Comparison of ENCODE assay signal across 32 cellular contexts in the genomic region with DNA sequence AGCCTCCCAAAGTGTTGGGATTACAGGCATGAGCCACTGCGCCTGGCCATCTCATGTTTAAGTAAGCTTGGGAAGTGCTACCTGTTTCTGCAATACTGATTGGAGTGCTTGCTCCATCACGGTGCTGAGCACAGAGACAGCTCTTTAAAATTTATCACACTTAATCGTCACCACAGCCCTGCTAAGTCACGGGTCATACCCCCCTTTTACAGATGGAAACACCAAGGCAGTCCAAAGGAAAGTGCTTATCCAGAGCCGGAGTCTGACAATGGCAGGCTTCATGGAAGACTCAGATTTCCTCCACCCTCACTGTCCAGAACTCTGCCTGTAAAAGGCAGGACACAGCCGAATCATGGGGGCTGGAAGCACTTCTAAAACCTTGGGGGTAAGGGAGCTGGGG. TPM values are rescaled to one million over a fixed set of nuclear protein-coding genes. Genes with fewer than 3 reads are reported as not detected.
"Had no signal": no experiment of that assay in that cellular context is flagged by ENCODE, and none has a peak within 500 bp of the region (broad histone marks: within the 10 kb centered on the region; RNA-seq: fewer than 3 reads in every experiment).

No MANE protein-coding gene starts in this region.

- H3K4me1 Mint-ChIP-seq: activated T-helper 17 cell treated with anti-CD3 and anti-CD28 coated beads, Interleukin-2, amount 50 U/mL, for 72 hours had no signal

- H3K4me1 ChIP-seq: breast epithelium had no signal

- H3K27me3 ChIP-seq: adrenal gland, breast epithelium had no signal

- H3K36me3 ChIP-seq: adrenal gland, breast epithelium had no signal

- DNase-seq: activated CD4-positive, alpha-beta memory T cell treated with anti-CD3 and anti-CD28 coated beads, Interleukin-2, amount 10 ng/mL, durations not matched to agents 7 days and 5 days; activated CD4-positive, alpha-beta T cell treated with anti-CD3 and anti-CD28 coated beads for 36 hours; activated CD4-positive, alpha-beta T cell treated with anti-CD3 and anti-CD28 coated beads, Interleukin-2, amount 50 U/mL, for 1 hour; activated gamma-delta T cell; activated naive CD4-positive, alpha-beta T cell treated with anti-CD3 and anti-CD28 coated beads, Interleukin-2, amount 10 ng/mL, durations not matched to agents 7 days and 5 days; activated naive CD8-positive, alpha-beta T cell treated with anti-CD3 and anti-CD28 coated beads, Interleukin-2, amount 10 ng/mL, durations not matched to agents 7 days and 5 days; activated T-cell treated with anti-CD3 and anti-CD28 coated beads for 4 hours; activated T-cell treated with anti-CD3 and anti-CD28 coated beads, Interleukin-2, amount 50 U/mL, for 48 hours; adrenal gland; anterior cingulate cortex; caudate nucleus; NCI-H1092; NCI-H1417; NCI-H1694; NCI-H2029; NCI-H2107; NCI-H2171 treated with DMSO at 0.1 percent for 48 hours; NCI-H226; NCI-H526; NCI-H774; SIG-M5; T-helper 1 cell had no signal

- H3K27ac Mint-ChIP-seq: activated CD4-positive, alpha-beta memory T cell treated with anti-CD3 and anti-CD28 coated beads, Interleukin-2, amount 10 ng/mL, durations not matched to agents 7 days and 5 days; activated CD4-positive, alpha-beta T cell treated with anti-CD3 and anti-CD28 coated beads for 36 hours; activated naive CD4-positive, alpha-beta T cell treated with anti-CD3 and anti-CD28 coated beads, Interleukin-2, amount 10 ng/mL, durations not matched to agents 7 days and 5 days; activated T-helper 17 cell treated with anti-CD3 and anti-CD28 coated beads, Interleukin-2, amount 50 U/mL, for 72 hours had no signal

- H3K27ac ChIP-seq: adrenal gland, breast epithelium, SK-N-MC, VCaP had no signal

- ATAC-seq: activated CD4-positive, alpha-beta T cell treated with anti-CD3 and anti-CD28 coated beads for 36 hours; activated T-helper 17 cell treated with anti-CD3 and anti-CD28 coated beads, Interleukin-2, amount 50 U/mL, for 72 hours had no signal

- H3K4me3 ChIP-seq: adrenal gland, breast epithelium, SK-N-MC had no signal

- H3K9me3 Mint-ChIP-seq: activated CD4-positive, alpha-beta memory T cell treated with anti-CD3 and anti-CD28 coated beads, Interleukin-2, amount 10 ng/mL, durations not matched to agents 7 days and 5 days; activated naive CD4-positive, alpha-beta T cell treated with anti-CD3 and anti-CD28 coated beads, Interleukin-2, amount 10 ng/mL, durations not matched to agents 7 days and 5 days; activated naive CD8-positive, alpha-beta T cell treated with anti-CD3 and anti-CD28 coated beads, Interleukin-2, amount 10 ng/mL, durations not matched to agents 7 days and 5 days; activated T-helper 17 cell treated with anti-CD3 and anti-CD28 coated beads, Interleukin-2, amount 50 U/mL, for 72 hours had no signal

- H3K27me3 Mint-ChIP-seq: activated CD4-positive, alpha-beta T cell treated with anti-CD3 and anti-CD28 coated beads for 36 hours; activated T-helper 17 cell treated with anti-CD3 and anti-CD28 coated beads, Interleukin-2, amount 50 U/mL, for 72 hours had no signal

- H3K9me3 ChIP-seq: adrenal gland, breast epithelium had no signal

- H3K4me3 Mint-ChIP-seq: activated CD4-positive, alpha-beta memory T cell treated with anti-CD3 and anti-CD28 coated beads, Interleukin-2, amount 10 ng/mL, durations not matched to agents 7 days and 5 days; activated CD4-positive, alpha-beta T cell treated with anti-CD3 and anti-CD28 coated beads for 36 hours; activated naive CD4-positive, alpha-beta T cell treated with anti-CD3 and anti-CD28 coated beads, Interleukin-2, amount 10 ng/mL, durations not matched to agents 7 days and 5 days; activated naive CD8-positive, alpha-beta T cell treated with anti-CD3 and anti-CD28 coated beads, Interleukin-2, amount 10 ng/mL, durations not matched to agents 7 days and 5 days; activated T-helper 17 cell treated with anti-CD3 and anti-CD28 coated beads, Interleukin-2, amount 50 U/mL, for 72 hours had no signal

RNA-seq across cellular contexts. Expression of gene C22orf15, which starts 2.7 kb away (rescaled TPM):
- total RNA-seq: activated T-helper 17 cell treated with anti-CD3 and anti-CD28 coated beads, Interleukin-2, amount 50 U/mL, for 72 hours; breast epithelium; cerebellum; MCF 10A; NCI-H460; RPMI7951 had no signal

RNA-seq across cellular contexts. Expression of gene VPREB3, which starts 5.8 kb away (rescaled TPM):
- total RNA-seq: activated CD4-positive, alpha-beta memory T cell treated with anti-CD3 and anti-CD28 coated beads, Interleukin-2, amount 10 ng/mL, durations not matched to agents 7 days and 5 days; activated CD8-positive, alpha-beta memory T cell treated with anti-CD3 and anti-CD28 coated beads for 36 hours; activated naive CD8-positive, alpha-beta T cell treated with anti-CD3 and anti-CD28 coated beads, Interleukin-2, amount 10 ng/mL, durations not matched to agents 7 days and 5 days; activated T-helper 17 cell treated with anti-CD3 and anti-CD28 coated beads, Interleukin-2, amount 50 U/mL, for 72 hours; breast epithelium; cerebellum; MCF 10A; NCI-H460; RPMI7951; T-helper 2 cell treated with Interferon-gamma antibody and Interleukin-4, amounts not matched to agents 100 ng/mL and 5 ng/mL, for 36 hours had no signal
